Comparison of ENCODE assay signal across 9 cellular contexts in genomic region chr10:86349474-86349873, GRCh38. TPM values are rescaled to one million over a fixed set of nuclear protein-coding genes. Genes with fewer than 3 reads are reported as not detected.
DNase-seq lines count a peak whose midpoint lies in the region; ATAC-seq and TF ChIP-seq lines count a peak whose summit lies in the region.
"Had no signal": no experiment of that assay in that cellular context is flagged by ENCODE, and none has a peak within 500 bp of the region (broad histone marks: within the 10 kb centered on the region; RNA-seq: fewer than 3 reads in every experiment).

No MANE protein-coding gene starts in this region.

- DNase-seq in ELF-1 (ENCODE audit: low read depth, low spot score) (peak; percentile 74), HFF-Myc (ENCODE audit: extremely low read depth, low read depth) (peak; percentile 3), kidney epithelial cell (ENCODE audit: low read depth) (no peak), COR-L47 (lab: John Stamatoyannopoulos, UW) (no peak)
- no peak for DNase-seq in effector CD8-positive, alpha-beta T cell (lab: John Stamatoyannopoulos, UW)
- DNase-seq: T-helper 2 cell had no signal

- ATAC-seq in SK-N-SH treated with all-trans-retinoic acid at 6 μM for 48 hours, result peak; percentile 53
- ATAC-seq in HG02885 (IDR thresholded peaks at IDR 0.05; ENCODE audit: poor library complexity, unreplicated experiment), result no peak
- ATAC-seq in GM19035 (IDR thresholded peaks at IDR 0.05; ENCODE audit: unreplicated experiment), result no peak

- H3K4me3 ChIP-seq in HFF-Myc (replicated peaks; ENCODE audit: low read depth, low read length), result no peak overlapping the region
- no peak overlapping the region for H3K4me3 ChIP-seq in kidney epithelial cell (ENCODE audit: low read depth, low read length)

- H3K27me3 ChIP-seq in kidney epithelial cell (ENCODE audit: control insufficient read depth, insufficient read depth, low read length), result peaks cover 2% of the 10 kb centered on the region

- TF ChIP-seq CTCF in HFF-Myc (IDR thresholded peaks at IDR 0.05; ENCODE audit: low read depth, low read length, missing control alignments) (peak; percentile 48), kidney epithelial cell (IDR thresholded peaks at IDR 0.05; ENCODE audit: insufficient read depth, low read length, poor library complexity, severe bottlenecking) (peak; percentile 63)

- no peaks in the 10 kb centered on the region for H3K36me3 ChIP-seq in kidney epithelial cell (ENCODE audit: control insufficient read depth, insufficient read depth, low read length)

TF ChIP-seq in SK-N-SH treated with all-trans-retinoic acid at 6 μM for 48 hours, 23 proteins besides CTCF, POLR2A, EP300 and RAD21:
- TF ChIP-seq ESRRG (CRISPR knock-in tag; IDR thresholded peaks at IDR 0.05) (no peak), PPARA (CRISPR knock-in tag; IDR thresholded peaks at IDR 0.05; ENCODE audit: borderline replicate concordance) (no peak), TCF4 (CRISPR knock-in tag; IDR thresholded peaks at IDR 0.05; ENCODE audit: borderline replicate concordance) (no peak), ZNF8 (CRISPR knock-in tag; IDR thresholded peaks at IDR 0.05) (no peak), OSR1 (CRISPR knock-in tag; IDR thresholded peaks at IDR 0.05) (no peak), TOX (CRISPR knock-in tag; IDR thresholded peaks at IDR 0.05; ENCODE audit: borderline replicate concordance) (no peak), ZFP30 (CRISPR knock-in tag; IDR thresholded peaks at IDR 0.05) (no peak), BACH2 (CRISPR knock-in tag; IDR thresholded peaks at IDR 0.05; ENCODE audit: borderline replicate concordance) (no peak), CSDC2 (CRISPR knock-in tag; IDR thresholded peaks at IDR 0.05) (no peak), ZC3H10 (CRISPR knock-in tag; IDR thresholded peaks at IDR 0.05) (no peak), GLIS3 (CRISPR knock-in tag; IDR thresholded peaks at IDR 0.05) (no peak), SNAI2 (CRISPR knock-in tag; IDR thresholded peaks at IDR 0.05) (no peak), ZNF70 (CRISPR knock-in tag; IDR thresholded peaks at IDR 0.05) (no peak), ZFP3 (CRISPR knock-in tag; IDR thresholded peaks at IDR 0.05) (no peak), RARB (CRISPR knock-in tag; IDR thresholded peaks at IDR 0.05) (no peak), PATZ1 (CRISPR knock-in tag; IDR thresholded peaks at IDR 0.05; ENCODE audit: borderline replicate concordance) (no peak)
- TF ChIP-seq, protein P1, sequence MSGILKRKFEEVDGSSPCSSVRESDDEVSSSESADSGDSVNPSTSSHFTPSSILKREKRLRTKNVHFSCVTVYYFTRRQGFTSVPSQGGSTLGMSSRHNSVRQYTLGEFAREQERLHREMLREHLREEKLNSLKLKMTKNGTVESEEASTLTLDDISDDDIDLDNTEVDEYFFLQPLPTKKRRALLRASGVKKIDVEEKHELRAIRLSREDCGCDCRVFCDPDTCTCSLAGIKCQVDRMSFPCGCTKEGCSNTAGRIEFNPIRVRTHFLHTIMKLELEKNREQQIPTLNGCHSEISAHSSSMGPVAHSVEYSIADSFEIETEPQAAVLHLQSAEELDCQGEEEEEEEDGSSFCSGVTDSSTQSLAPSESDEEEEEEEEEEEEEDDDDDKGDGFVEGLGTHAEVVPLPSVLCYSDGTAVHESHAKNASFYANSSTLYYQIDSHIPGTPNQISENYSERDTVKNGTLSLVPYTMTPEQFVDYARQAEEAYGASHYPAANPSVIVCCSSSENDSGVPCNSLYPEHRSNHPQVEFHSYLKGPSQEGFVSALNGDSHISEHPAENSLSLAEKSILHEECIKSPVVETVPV (CRISPR knock-in tag; IDR thresholded peaks at IDR 0.05), result no peak
- TF ChIP-seq, protein P2, sequence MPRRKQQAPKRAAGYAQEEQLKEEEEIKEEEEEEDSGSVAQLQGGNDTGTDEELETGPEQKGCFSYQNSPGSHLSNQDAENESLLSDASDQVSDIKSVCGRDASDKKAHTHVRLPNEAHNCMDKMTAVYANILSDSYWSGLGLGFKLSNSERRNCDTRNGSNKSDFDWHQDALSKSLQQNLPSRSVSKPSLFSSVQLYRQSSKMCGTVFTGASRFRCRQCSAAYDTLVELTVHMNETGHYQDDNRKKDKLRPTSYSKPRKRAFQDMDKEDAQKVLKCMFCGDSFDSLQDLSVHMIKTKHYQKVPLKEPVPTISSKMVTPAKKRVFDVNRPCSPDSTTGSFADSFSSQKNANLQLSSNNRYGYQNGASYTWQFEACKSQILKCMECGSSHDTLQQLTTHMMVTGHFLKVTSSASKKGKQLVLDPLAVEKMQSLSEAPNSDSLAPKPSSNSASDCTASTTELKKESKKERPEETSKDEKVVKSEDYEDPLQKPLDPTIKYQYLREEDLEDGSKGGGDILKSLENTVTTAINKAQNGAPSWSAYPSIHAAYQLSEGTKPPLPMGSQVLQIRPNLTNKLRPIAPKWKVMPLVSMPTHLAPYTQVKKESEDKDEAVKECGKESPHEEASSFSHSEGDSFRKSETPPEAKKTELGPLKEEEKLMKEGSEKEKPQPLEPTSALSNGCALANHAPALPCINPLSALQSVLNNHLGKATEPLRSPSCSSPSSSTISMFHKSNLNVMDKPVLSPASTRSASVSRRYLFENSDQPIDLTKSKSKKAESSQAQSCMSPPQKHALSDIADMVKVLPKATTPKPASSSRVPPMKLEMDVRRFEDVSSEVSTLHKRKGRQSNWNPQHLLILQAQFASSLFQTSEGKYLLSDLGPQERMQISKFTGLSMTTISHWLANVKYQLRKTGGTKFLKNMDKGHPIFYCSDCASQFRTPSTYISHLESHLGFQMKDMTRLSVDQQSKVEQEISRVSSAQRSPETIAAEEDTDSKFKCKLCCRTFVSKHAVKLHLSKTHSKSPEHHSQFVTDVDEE (CRISPR knock-in tag; IDR thresholded peaks at IDR 0.05), result no peak
- TF ChIP-seq, protein P3, sequence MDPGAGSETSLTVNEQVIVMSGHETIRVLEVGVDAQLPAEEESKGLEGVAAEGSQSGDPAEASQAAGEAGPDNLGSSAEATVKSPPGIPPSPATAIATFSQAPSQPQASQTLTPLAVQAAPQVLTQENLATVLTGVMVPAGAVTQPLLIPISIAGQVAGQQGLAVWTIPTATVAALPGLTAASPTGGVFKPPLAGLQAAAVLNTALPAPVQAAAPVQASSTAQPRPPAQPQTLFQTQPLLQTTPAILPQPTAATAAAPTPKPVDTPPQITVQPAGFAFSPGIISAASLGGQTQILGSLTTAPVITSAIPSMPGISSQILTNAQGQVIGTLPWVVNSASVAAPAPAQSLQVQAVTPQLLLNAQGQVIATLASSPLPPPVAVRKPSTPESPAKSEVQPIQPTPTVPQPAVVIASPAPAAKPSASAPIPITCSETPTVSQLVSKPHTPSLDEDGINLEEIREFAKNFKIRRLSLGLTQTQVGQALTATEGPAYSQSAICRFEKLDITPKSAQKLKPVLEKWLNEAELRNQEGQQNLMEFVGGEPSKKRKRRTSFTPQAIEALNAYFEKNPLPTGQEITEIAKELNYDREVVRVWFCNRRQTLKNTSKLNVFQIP (CRISPR knock-in tag; IDR thresholded peaks at IDR 0.05; ENCODE audit: borderline replicate concordance, low read depth), result no peak

RNA-seq across cellular contexts. Expression of gene GRID1, which starts 17.1 kb away (rescaled TPM):
- total RNA-seq in kidney epithelial cell, result 0.33 and 2.3 TPM in 2 replicates

Comparison
In these comparisons a context has a peak if more than half of its experiments do, and no peak if none do; other contexts are left out.
1. DNase-seq: peak in ELF-1 (single experiment) and HFF-Myc (single experiment); none in kidney epithelial cell (single experiment), effector CD8-positive, alpha-beta T cell (single experiment) and COR-L47 (single experiment).